20 cellular contexts compared by ENCODE assay signal in genomic region chr5:164394686-164395187, GRCh38.
"Had no signal": no experiment of that assay in that cellular context is flagged by ENCODE, and none has a peak within 500 bp of the region (broad histone marks: within the 10 kb centered on the region; RNA-seq: fewer than 3 reads in every experiment).

No MANE protein-coding gene starts in this region.

- H3K27ac Mint-ChIP-seq: activated CD4-positive, alpha-beta T cell treated with anti-CD3 and anti-CD28 coated beads, Interleukin-2, amount 10 ng/mL, durations not matched to agents 7 days and 5 days; activated CD8-positive, alpha-beta memory T cell treated with anti-CD3 and anti-CD28 coated beads, Interleukin-2, amount 10 ng/mL, durations not matched to agents 7 days and 5 days; activated CD8-positive, alpha-beta T cell treated with anti-CD3 and anti-CD28 coated beads for 36 hours; activated naive CD4-positive, alpha-beta T cell treated with anti-CD3 and anti-CD28 coated beads, Interleukin-2, amount 10 ng/mL, durations not matched to agents 7 days and 5 days; natural killer cell; progenitor cell of endocrine pancreas had no signal

- H3K36me3 Mint-ChIP-seq: activated CD8-positive, alpha-beta memory T cell treated with anti-CD3 and anti-CD28 coated beads, Interleukin-2, amount 10 ng/mL, durations not matched to agents 7 days and 5 days; activated naive CD4-positive, alpha-beta T cell treated with anti-CD3 and anti-CD28 coated beads, Interleukin-2, amount 10 ng/mL, durations not matched to agents 7 days and 5 days; brain; natural killer cell had no signal

- ATAC-seq: activated CD8-positive, alpha-beta memory T cell treated with anti-CD3 and anti-CD28 coated beads, Interleukin-2, amount 10 ng/mL, durations not matched to agents 7 days and 5 days; activated CD8-positive, alpha-beta T cell treated with anti-CD3 and anti-CD28 coated beads for 36 hours; heart left ventricle; left ventricle myocardium superior; natural killer cell had no signal

- DNase-seq: activated CD4-positive, alpha-beta T cell treated with anti-CD3 and anti-CD28 coated beads, Interleukin-2, amount 10 ng/mL, durations not matched to agents 7 days and 5 days; activated CD4-positive, CD25-positive, alpha-beta regulatory T cell treated with anti-CD3 and anti-CD28 coated beads, Interleukin-2, amount 50 U/mL, for 72 hours; activated CD8-positive, alpha-beta memory T cell treated with anti-CD3 and anti-CD28 coated beads, Interleukin-2, amount 10 ng/mL, durations not matched to agents 7 days and 5 days; activated CD8-positive, alpha-beta T cell treated with anti-CD3 and anti-CD28 coated beads for 36 hours; activated effector memory CD4-positive, alpha-beta T cell treated with anti-CD3 and anti-CD28 coated beads, Interleukin-2, amount 50 U/mL, for 16 hours; activated naive CD4-positive, alpha-beta T cell treated with anti-CD3 and anti-CD28 coated beads, Interleukin-2, amount 10 ng/mL, durations not matched to agents 7 days and 5 days; activated T-cell treated with anti-CD3 and anti-CD28 coated beads for 4 hours; aorta; heart left ventricle; left ventricle myocardium superior; midbrain; natural killer cell; retina; sigmoid colon; stimulated activated CD4-positive, alpha-beta T cell treated with anti-CD3 and anti-CD28 coated beads, Interleukin-2, amount 100 ng/mL, for 48 hours; stimulated activated naive CD4-positive, alpha-beta T cell treated with Interleukin-2 at 50 U/mL for 16 hours; T-helper 9 cell; upper lobe of left lung had no signal

- H3K9me3 Mint-ChIP-seq: activated CD4-positive, alpha-beta T cell treated with anti-CD3 and anti-CD28 coated beads, Interleukin-2, amount 10 ng/mL, durations not matched to agents 7 days and 5 days; brain had no signal
